In genomic region chr5:1662559-1663043, GRCh38 we compare ENCODE assay signal across 16 cellular contexts.
DNase-seq lines count a peak whose midpoint lies in the region; ATAC-seq and TF ChIP-seq lines count a peak whose summit lies in the region.
"Had no signal": no experiment of that assay in that cellular context is flagged by ENCODE, and none has a peak within 500 bp of the region (broad histone marks: within the 10 kb centered on the region; RNA-seq: fewer than 3 reads in every experiment).

No MANE protein-coding gene starts in this region.

- H3K27me3 ChIP-seq in right cardiac atrium (ENCODE audit: control insufficient read depth, insufficient read depth): no peaks in the 10 kb centered on the region
- H3K27me3 ChIP-seq in mesenchymal stem cell (ENCODE audit: control insufficient read depth in 1 of 2, insufficient read depth in 1 of 2, low read length in 2 of 2): peaks cover 49 to 85% of the 10 kb centered on the region in 2 experiments
- H3K27me3 ChIP-seq in sigmoid colon: peaks cover 22 to 85% (median 46%) of the 10 kb centered on the region in 3 donors

- H3K4ac ChIP-seq in mesenchymal stem cell (ENCODE audit: low read depth in 1 of 2, low read length in 2 of 2): no peak overlapping the region

- H3K36me3 ChIP-seq in mesenchymal stem cell (ENCODE audit: control insufficient read depth in 1 of 2, insufficient read depth in 2 of 2, low read depth in 1 of 2, low read length in 2 of 2): no peaks in the 10 kb centered on the region
- H3K36me3 ChIP-seq in sigmoid colon: no peaks in the 10 kb centered on the region
- H3K36me3 ChIP-seq: Peyer's patch had no signal

- TF ChIP-seq EP300 in sigmoid colon (IDR thresholded peaks at IDR 0.05): no peak

- intact Hi-C loops in Right ventricle myocardium superior (cut with DNase I) (no loop called here), right cardiac atrium (cut with DNase I) (no loop called here), sigmoid colon (cut with DNase I) (no loop called here)

- ATAC-seq in Right ventricle myocardium superior (ENCODE audit: poor library complexity) (no peak), right cardiac atrium (no peak), HG02759 (IDR thresholded peaks at IDR 0.05; ENCODE audit: unreplicated experiment) (no peak), HG03432 (IDR thresholded peaks at IDR 0.05; ENCODE audit: unreplicated experiment) (no peak)
- ATAC-seq: HCT116 had no signal

- H2BK12ac ChIP-seq in mesenchymal stem cell (ENCODE audit: low read length in 2 of 2): no peak overlapping the region

- peak overlapping the region in 1 of 2 experiments; percentile 63 for H3K14ac ChIP-seq in mesenchymal stem cell (ENCODE audit: low read length in 2 of 2)

- no peaks in the 10 kb centered on the region for H3K9me3 ChIP-seq in right cardiac atrium (ENCODE audit: control insufficient read depth, low read length)
- H3K9me3 ChIP-seq in mesenchymal stem cell (ENCODE audit: control insufficient read depth, low read length): no peaks in the 10 kb centered on the region
- H3K9me3 ChIP-seq in sigmoid colon: no peaks in the 10 kb centered on the region
- H3K9me3 ChIP-seq: Peyer's patch had no signal

- TF ChIP-seq CTCF in sigmoid colon (IDR thresholded peaks at IDR 0.05): no peak

- H3K23ac ChIP-seq in mesenchymal stem cell (ENCODE audit: low read length in 2 of 2): no peak overlapping the region

- TF ChIP-seq POLR2A in sigmoid colon (IDR thresholded peaks at IDR 0.05): no peak

- H3K4me1 ChIP-seq in right cardiac atrium (ENCODE audit: control insufficient read depth, insufficient read depth, low read length) (no peaks in the 10 kb centered on the region), mesenchymal stem cell (ENCODE audit: control insufficient read depth, insufficient read depth, low read depth, low read length) (peaks cover 4% of the 10 kb centered on the region), sigmoid colon (peaks cover 0 to 13% (median 9%) of the 10 kb centered on the region in 4 donors)

- no peak overlapping the region for H2BK5ac ChIP-seq in mesenchymal stem cell (ENCODE audit: low read depth, low read length, poor library complexity, severe bottlenecking)

- no peak overlapping the region for H2BK120ac ChIP-seq in mesenchymal stem cell (ENCODE audit: low read depth, low read length)

- H3K79me1 ChIP-seq in mesenchymal stem cell (replicated peaks; ENCODE audit: low read length, poor library complexity, severe bottlenecking): no peaks in the 10 kb centered on the region

- peak overlapping the region; percentile 46 for H4K91ac ChIP-seq in mesenchymal stem cell (ENCODE audit: low read length)

- DNase-seq in Right ventricle myocardium superior (peak; percentile 24), right cardiac atrium (no peak), NAMALWA (ENCODE audit: low spot score) (peak; percentile 26), mesenchymal stem cell (no peak), sigmoid colon (peak; percentile 38), ureter (ENCODE audit: low spot score) (no peak)
- DNase-seq: AML-193, NCI-H1105, NCI-H187 treated with DMSO at 0.1 percent for 48 hours, NCI-H774, SHP77 treated with DMSO at 0.1 percent for 48 hours had no signal

- WGBS in right cardiac atrium: 80% methylated on average over 19 of the region's 19 CpGs
- 85% methylated on average over 19 of the region's 19 CpGs for WGBS in mesenchymal stem cell
- WGBS in sigmoid colon, 2 donors: 74 to 87% methylated on average over 19 of the region's 19 CpGs

- H3K4me2 ChIP-seq in mesenchymal stem cell (ENCODE audit: low read length, poor library complexity, severe bottlenecking): no peak overlapping the region
- H3K4me2 ChIP-seq: KMS-11 had no signal

- no peak overlapping the region for H3K27ac ChIP-seq in right cardiac atrium (ENCODE audit: low read length)
- H3K27ac ChIP-seq in mesenchymal stem cell (ENCODE audit: low read length, poor library complexity, severe bottlenecking): no peak overlapping the region
- no peak overlapping the region for H3K27ac ChIP-seq in sigmoid colon
- H3K27ac ChIP-seq: KMS-11, Peyer's patch had no signal

- H3K4me3 ChIP-seq in right cardiac atrium (ENCODE audit: low read length) (no peak overlapping the region), mesenchymal stem cell (ENCODE audit: insufficient read depth in 1 of 2, low read depth in 1 of 2, low read length in 2 of 2) (no peak overlapping the region), sigmoid colon (no peak overlapping the region)
- H3K4me3 ChIP-seq: Peyer's patch had no signal

- no peak overlapping the region for H2BK15ac ChIP-seq in mesenchymal stem cell (ENCODE audit: low read depth, poor library complexity, severe bottlenecking)

- H2AK5ac ChIP-seq in mesenchymal stem cell (ENCODE audit: low read length, severe bottlenecking): no peak overlapping the region

- H2AFZ ChIP-seq in mesenchymal stem cell (ENCODE audit: low read depth, low read length): no peak overlapping the region

- no peak overlapping the region for H4K8ac ChIP-seq in mesenchymal stem cell (ENCODE audit: low read length)

- H3K18ac ChIP-seq in mesenchymal stem cell (ENCODE audit: low read depth in 1 of 2, low read length in 2 of 2): no peak overlapping the region

- no peak overlapping the region for H3K9ac ChIP-seq in mesenchymal stem cell (ENCODE audit: low read length)
- H3K9ac ChIP-seq: KMS-11 had no signal

Comparison
In these comparisons a context has a peak if more than half of its experiments do, and no peak if none do; other contexts are left out.
1. DNase-seq: peak in Right ventricle myocardium superior (single experiment), NAMALWA (single experiment) and sigmoid colon (single experiment); none in right cardiac atrium (0 of 3), mesenchymal stem cell (single experiment) and ureter (single experiment).